In the genomic region with DNA sequence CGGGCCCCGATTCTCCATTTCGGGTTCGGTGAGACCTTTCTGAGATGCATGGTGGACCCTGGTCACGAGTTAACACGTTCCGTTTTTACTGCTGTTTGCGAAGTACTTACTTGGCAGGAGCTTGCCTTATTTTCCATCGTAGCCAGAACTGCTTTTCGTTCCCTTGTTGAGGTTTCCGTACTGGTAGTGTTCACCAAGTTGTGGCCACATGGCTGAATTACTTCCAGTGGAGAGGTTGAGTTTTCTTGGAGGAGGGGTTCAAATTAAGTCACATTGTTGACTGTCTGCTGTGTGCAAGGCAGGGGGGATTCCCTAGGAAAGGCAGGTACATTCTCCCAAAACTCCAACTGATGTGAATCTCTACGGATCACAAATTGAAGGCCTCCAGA, we compare ENCODE assay signal across 8 cellular contexts. TPM values are rescaled to one million over a fixed set of nuclear protein-coding genes. Genes with fewer than 3 reads are reported as not detected.
DNase-seq lines count a peak whose midpoint lies in the region; TF ChIP-seq lines count a peak whose summit lies in the region.

No MANE protein-coding gene starts in this region.

- POLR2A ChIA-PET in activated CD4-positive, alpha-beta memory T cell treated with anti-CD3 and anti-CD28 coated beads for 36 hours (lab: Charles Lee): interaction anchor here (0.6 to 8.3 kb wide), 4 partner anchors 11 to 134 kb away, joined by 3 to 187 read pairs (median 8); no protein-coding TSS in a partner anchor

- H3K4me1 ChIP-seq in HAP-1 (peaks cover 12% of the 10 kb centered on the region), left ventricle myocardium inferior (peaks cover 81% of the 10 kb centered on the region), skeletal muscle satellite cell (ENCODE audit: control insufficient read depth, insufficient read depth, low read length) (peaks cover 4% of the 10 kb centered on the region)

- DNase-seq in HAP-1 (ENCODE audit: low spot score in 2 of 2): no peak
- no peak for DNase-seq in activated CD4-positive, alpha-beta memory T cell treated with anti-CD3 and anti-CD28 coated beads for 36 hours
- DNase-seq in left ventricle myocardium inferior: no peak
- no peak for DNase-seq in NCI-H146 treated with DMSO at 0.1 percent for 48 hours (lab: John Stamatoyannopoulos, UW; ENCODE audit: unreplicated experiment)
- DNase-seq in NCI-H2227 (lab: John Stamatoyannopoulos, UW; ENCODE audit: unreplicated experiment): no peak
- DNase-seq in GM20000 (ENCODE audit: low spot score): no peak
- no peak for DNase-seq in AG08395 (ENCODE audit: low spot score)

- H3K36me3 Mint-ChIP-seq in activated CD4-positive, alpha-beta memory T cell treated with anti-CD3 and anti-CD28 coated beads for 36 hours: peaks cover 3% of the 10 kb centered on the region

- H3K27ac Mint-ChIP-seq in activated CD4-positive, alpha-beta memory T cell treated with anti-CD3 and anti-CD28 coated beads for 36 hours: peak overlapping the region; percentile 91

- no peaks in the 10 kb centered on the region for H3K9me3 Mint-ChIP-seq in activated CD4-positive, alpha-beta memory T cell treated with anti-CD3 and anti-CD28 coated beads for 36 hours

- intact Hi-C loops in activated CD4-positive, alpha-beta memory T cell treated with anti-CD3 and anti-CD28 coated beads for 36 hours (cut with micrococcal nuclease): loop anchor here (1.0 to 5.0 kb wide), 6 partner anchors 11 to 707 kb away; a partner anchor contains a TSS
- intact Hi-C loops in left ventricle myocardium inferior (cut with micrococcal nuclease): no loop called here

- H3K9me3 ChIP-seq in HAP-1 (no peaks in the 10 kb centered on the region), left ventricle myocardium inferior (replicated peaks) (no peaks in the 10 kb centered on the region), skeletal muscle satellite cell (replicated peaks; ENCODE audit: low read length) (no peaks in the 10 kb centered on the region)

- peaks cover 52% of the 10 kb centered on the region for H3K4me1 Mint-ChIP-seq in activated CD4-positive, alpha-beta memory T cell treated with anti-CD3 and anti-CD28 coated beads for 36 hours (ENCODE audit: low read depth)

- H3K27me3 ChIP-seq in HAP-1 (ENCODE audit: low read depth) (no peaks in the 10 kb centered on the region), left ventricle myocardium inferior (ENCODE audit: low read depth) (no peaks in the 10 kb centered on the region), skeletal muscle satellite cell (ENCODE audit: control insufficient read depth, insufficient read depth, low read length) (peaks cover 8% of the 10 kb centered on the region)

- peak overlapping the region; percentile 98 for H3K4me2 ChIP-seq in skeletal muscle satellite cell (ENCODE audit: low read length)

- H3K4me3 ChIP-seq in HAP-1: peak overlapping the region; percentile 65
- H3K4me3 ChIP-seq in left ventricle myocardium inferior: peak overlapping the region; percentile 78
- peak overlapping the region; percentile 77 for H3K4me3 ChIP-seq in skeletal muscle satellite cell (ENCODE audit: low read length)

- in situ Hi-C loops in HAP-1 (cut with MboI; ENCODE audit: low sequenced_read_pairs): no loop called here

- H3K36me3 ChIP-seq in HAP-1 (replicated peaks) (no peaks in the 10 kb centered on the region), left ventricle myocardium inferior (no peaks in the 10 kb centered on the region), skeletal muscle satellite cell (ENCODE audit: insufficient read depth, low read length) (no peaks in the 10 kb centered on the region)

- H3K9ac ChIP-seq in skeletal muscle satellite cell (ENCODE audit: low read depth, low read length): peak overlapping the region; percentile 46

- H3K4me3 Mint-ChIP-seq in activated CD4-positive, alpha-beta memory T cell treated with anti-CD3 and anti-CD28 coated beads for 36 hours: peak overlapping the region; percentile 96

- CTCF ChIA-PET in activated CD4-positive, alpha-beta memory T cell treated with anti-CD3 and anti-CD28 coated beads for 36 hours (lab: Charles Lee): interaction anchor here (0.7 to 9.7 kb wide), 8 partner anchors 13 to 358 kb away, joined by 3 to 197 read pairs (median 4); no protein-coding TSS in a partner anchor

- peak overlapping the region; percentile 96 for H3K27ac ChIP-seq in left ventricle myocardium inferior (replicated peaks)

- no peak for TF ChIP-seq CTCF in left ventricle myocardium inferior (IDR thresholded peaks at IDR 0.05; ENCODE audit: borderline replicate concordance)
- no peak for TF ChIP-seq CTCF in GM20000 (IDR thresholded peaks at IDR 0.05; ENCODE audit: extremely low read depth, missing control alignments)

- no peaks in the 10 kb centered on the region for H3K27me3 Mint-ChIP-seq in activated CD4-positive, alpha-beta memory T cell treated with anti-CD3 and anti-CD28 coated beads for 36 hours

RNA-seq across cellular contexts. Expression of a gene that starts 4.0 kb away (rescaled TPM):
- total RNA-seq in activated CD4-positive, alpha-beta memory T cell treated with anti-CD3 and anti-CD28 coated beads for 36 hours: 10 to 100 TPM; 29.3 to 33.1 TPM
- 60.0 TPM for total RNA-seq in left ventricle myocardium inferior
- total RNA-seq in skeletal muscle satellite cell (2012; rRNA removed): 11.7 and 15.3 TPM in 2 replicates
